ENCODE assay signal across 12 cellular contexts in the genomic region with DNA sequence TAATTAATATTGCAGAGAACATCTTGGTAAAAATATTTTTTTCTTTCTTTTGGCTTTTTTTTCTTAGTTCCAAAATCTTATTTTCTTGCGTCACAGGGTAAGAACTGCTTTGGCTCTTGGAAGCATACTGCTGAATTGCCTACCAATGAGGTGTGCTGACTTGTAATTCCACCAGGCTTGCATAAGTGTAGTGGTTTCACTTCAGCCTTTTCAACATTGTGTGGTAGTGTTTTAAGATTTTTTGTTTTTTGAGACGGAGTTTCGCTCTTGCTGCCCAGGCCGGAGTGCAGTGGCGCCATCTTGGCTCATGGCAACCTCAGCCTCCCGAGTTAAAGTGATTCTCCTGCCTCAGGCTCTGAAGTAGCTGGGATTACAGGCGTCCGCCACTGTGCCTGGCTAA.
"Had no signal": no experiment of that assay in that cellular context is flagged by ENCODE, and none has a peak within 500 bp of the region (broad histone marks: within the 10 kb centered on the region; RNA-seq: fewer than 3 reads in every experiment).

No MANE protein-coding gene starts in this region.

- H3K36me3 ChIP-seq: esophagus muscularis mucosa had no signal

- H3K9me3 ChIP-seq: esophagus muscularis mucosa, transverse colon had no signal

- DNase-seq: activated B cell treated with CpG ODN at 0.5 μM for 24 hours; activated CD4-positive, alpha-beta T cell treated with anti-CD3 and anti-CD28 coated beads, Interleukin-2, amount 10 ng/mL, durations not matched to agents 7 days and 5 days; activated naive CD4-positive, alpha-beta T cell treated with Interleukin-2 at 50 U/mL for 16 hours; effector CD4-positive, alpha-beta T cell; foreskin keratinocyte; nephron progenitor cell; stimulated activated naive CD8-positive, alpha-beta T cell treated with anti-CD3 and anti-CD28 coated beads, Interleukin-15, Interleukin-2, amounts not matched to agents 100 U/mL and 50 U/mL, for 24 hours; T-helper 17 cell; transverse colon had no signal

- H3K4me3 ChIP-seq: cardiac muscle cell, esophagus muscularis mucosa, transverse colon had no signal

- H3K27ac ChIP-seq: cardiac muscle cell, esophagus muscularis mucosa, foreskin keratinocyte, transverse colon had no signal

- H3K4me1 ChIP-seq: esophagus muscularis mucosa, foreskin keratinocyte, transverse colon had no signal

- H3K27me3 ChIP-seq: cardiac muscle cell, esophagus muscularis mucosa, foreskin keratinocyte, transverse colon had no signal

- ATAC-seq: foreskin keratinocyte; sciatic nerve; stimulated activated naive CD8-positive, alpha-beta T cell treated with anti-CD3 and anti-CD28 coated beads, Interleukin-15, Interleukin-2, amounts not matched to agents 100 U/mL and 50 U/mL, for 24 hours; T-helper 17 cell had no signal
